Comparison of ENCODE assay signal across 1 cellular context in the genomic region with DNA sequence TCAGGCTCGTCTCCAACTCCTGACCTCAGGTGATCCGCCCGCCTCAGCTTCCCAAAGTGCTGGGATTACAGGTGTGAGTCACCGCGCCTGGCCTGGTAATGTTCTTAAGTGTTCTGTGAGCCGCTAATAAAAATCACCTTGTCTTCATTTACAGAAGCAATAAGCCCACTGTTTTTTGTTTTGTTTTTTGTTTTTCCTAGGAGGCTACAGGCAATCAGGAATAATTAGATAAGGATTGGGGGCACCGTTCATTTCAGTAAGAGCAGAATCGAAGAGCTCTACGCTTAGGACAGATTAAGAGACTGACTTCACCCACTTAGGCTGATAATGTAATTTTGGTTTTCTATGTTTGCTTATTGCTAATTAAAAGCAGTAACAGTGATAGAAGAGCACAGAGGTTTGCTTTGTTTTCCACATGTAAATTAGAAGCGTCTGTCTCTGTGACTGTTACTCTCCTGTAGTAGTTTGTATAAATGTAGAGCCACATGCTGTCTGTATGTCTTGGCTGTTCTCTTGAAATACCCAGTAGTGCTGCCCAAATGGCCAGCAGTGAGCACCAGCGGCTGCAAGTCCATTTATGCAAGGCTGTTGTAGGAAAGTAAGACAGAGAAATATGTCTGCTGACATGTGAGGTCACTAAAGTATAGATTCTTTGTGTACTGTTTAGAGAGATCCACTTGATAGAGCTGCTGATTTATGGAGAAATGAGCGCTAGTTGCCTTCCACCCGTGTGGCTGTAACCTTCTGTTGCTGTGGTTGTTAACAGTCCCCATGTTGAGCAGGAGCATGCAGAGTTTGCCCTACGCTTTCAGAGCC.
TF ChIP-seq lines count a peak whose summit lies in the region.

No MANE protein-coding gene starts in this region.

TF ChIP-seq in HEK293, 187 proteins besides CTCF, POLR2A, EP300 and RAD21 (continued from another document and continues in another):
- TF ChIP-seq, protein P1, sequence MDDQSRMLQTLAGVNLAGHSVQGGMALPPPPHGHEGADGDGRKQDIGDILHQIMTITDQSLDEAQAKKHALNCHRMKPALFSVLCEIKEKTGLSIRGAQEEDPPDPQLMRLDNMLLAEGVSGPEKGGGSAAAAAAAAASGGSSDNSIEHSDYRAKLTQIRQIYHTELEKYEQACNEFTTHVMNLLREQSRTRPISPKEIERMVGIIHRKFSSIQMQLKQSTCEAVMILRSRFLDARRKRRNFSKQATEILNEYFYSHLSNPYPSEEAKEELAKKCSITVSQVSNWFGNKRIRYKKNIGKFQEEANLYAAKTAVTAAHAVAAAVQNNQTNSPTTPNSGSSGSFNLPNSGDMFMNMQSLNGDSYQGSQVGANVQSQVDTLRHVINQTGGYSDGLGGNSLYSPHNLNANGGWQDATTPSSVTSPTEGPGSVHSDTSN (CRISPR knock-in tag; IDR thresholded peaks at IDR 0.05), result no peak
- TF ChIP-seq, protein P2, sequence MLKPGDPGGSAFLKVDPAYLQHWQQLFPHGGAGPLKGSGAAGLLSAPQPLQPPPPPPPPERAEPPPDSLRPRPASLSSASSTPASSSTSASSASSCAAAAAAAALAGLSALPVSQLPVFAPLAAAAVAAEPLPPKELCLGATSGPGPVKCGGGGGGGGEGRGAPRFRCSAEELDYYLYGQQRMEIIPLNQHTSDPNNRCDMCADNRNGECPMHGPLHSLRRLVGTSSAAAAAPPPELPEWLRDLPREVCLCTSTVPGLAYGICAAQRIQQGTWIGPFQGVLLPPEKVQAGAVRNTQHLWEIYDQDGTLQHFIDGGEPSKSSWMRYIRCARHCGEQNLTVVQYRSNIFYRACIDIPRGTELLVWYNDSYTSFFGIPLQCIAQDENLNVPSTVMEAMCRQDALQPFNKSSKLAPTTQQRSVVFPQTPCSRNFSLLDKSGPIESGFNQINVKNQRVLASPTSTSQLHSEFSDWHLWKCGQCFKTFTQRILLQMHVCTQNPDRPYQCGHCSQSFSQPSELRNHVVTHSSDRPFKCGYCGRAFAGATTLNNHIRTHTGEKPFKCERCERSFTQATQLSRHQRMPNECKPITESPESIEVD (tag by site-specific recombination; IDR thresholded peaks at IDR 0.05), result peak; percentile 81
- TF ChIP-seq ZNF621 (tag by site-specific recombination; IDR thresholded peaks at IDR 0.05) (no peak), ZFP37 (tag by site-specific recombination; IDR thresholded peaks at IDR 0.05) (no peak), ZSCAN23 (tag by site-specific recombination; IDR thresholded peaks at IDR 0.05) (0 out of 2 replicates have a peak, but pooled peaks have one; percentile 79), HOXD13 (CRISPR knock-in tag; IDR thresholded peaks at IDR 0.05; ENCODE audit: borderline replicate concordance) (no peak), ZNF354C (tag by site-specific recombination; IDR thresholded peaks at IDR 0.05; ENCODE audit: borderline replicate concordance, low read depth) (no peak), ZNF521 (tag by site-specific recombination; IDR thresholded peaks at IDR 0.05) (no peak), ZNF133 (tag by site-specific recombination; IDR thresholded peaks at IDR 0.05) (no peak), ZNF426 (tag by site-specific recombination; IDR thresholded peaks at IDR 0.05) (no peak), ZNF114 (tag by site-specific recombination; IDR thresholded peaks at IDR 0.05) (no peak), ZNF585B (tag by site-specific recombination; IDR thresholded peaks at IDR 0.05) (no peak), GFI1B (tag by site-specific recombination; IDR thresholded peaks at IDR 0.05) (peak; percentile 62; the same call in 1 of the 2 replicates), ZNF341 (tag by site-specific recombination; IDR thresholded peaks at IDR 0.05; ENCODE audit: low read depth) (peak; percentile 79), PRDM1 (tag by site-specific recombination; IDR thresholded peaks at IDR 0.05) (no peak), ZNF600 (tag by site-specific recombination; IDR thresholded peaks at IDR 0.05) (peak; percentile 64; the same call in 1 of the 2 replicates), KLF7 (tag by site-specific recombination; IDR thresholded peaks at IDR 0.05; ENCODE audit: borderline replicate concordance) (no peak), ZNF175 (tag by site-specific recombination; IDR thresholded peaks at IDR 0.05) (no peak), ZSCAN16 (tag by site-specific recombination; IDR thresholded peaks at IDR 0.05) (peak; percentile 98), ZNF510 (tag by site-specific recombination; IDR thresholded peaks at IDR 0.05; ENCODE audit: insufficient replicate concordance) (no peak), ZBTB48 (tag by site-specific recombination; IDR thresholded peaks at IDR 0.05) (no peak), ZNF404 (tag by site-specific recombination; IDR thresholded peaks at IDR 0.05) (no peak), ZNF560 (tag by site-specific recombination; IDR thresholded peaks at IDR 0.05; ENCODE audit: borderline replicate concordance) (no peak), ZNF792 (tag by site-specific recombination; IDR thresholded peaks at IDR 0.05) (no peak), ZFP3 (tag by site-specific recombination; IDR thresholded peaks at IDR 0.05; ENCODE audit: low read depth) (no peak)
- TF ChIP-seq, protein P3, sequence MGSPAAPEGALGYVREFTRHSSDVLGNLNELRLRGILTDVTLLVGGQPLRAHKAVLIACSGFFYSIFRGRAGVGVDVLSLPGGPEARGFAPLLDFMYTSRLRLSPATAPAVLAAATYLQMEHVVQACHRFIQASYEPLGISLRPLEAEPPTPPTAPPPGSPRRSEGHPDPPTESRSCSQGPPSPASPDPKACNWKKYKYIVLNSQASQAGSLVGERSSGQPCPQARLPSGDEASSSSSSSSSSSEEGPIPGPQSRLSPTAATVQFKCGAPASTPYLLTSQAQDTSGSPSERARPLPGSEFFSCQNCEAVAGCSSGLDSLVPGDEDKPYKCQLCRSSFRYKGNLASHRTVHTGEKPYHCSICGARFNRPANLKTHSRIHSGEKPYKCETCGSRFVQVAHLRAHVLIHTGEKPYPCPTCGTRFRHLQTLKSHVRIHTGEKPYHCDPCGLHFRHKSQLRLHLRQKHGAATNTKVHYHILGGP (tag by site-specific recombination; IDR thresholded peaks at IDR 0.05), result no peak
- TF ChIP-seq, protein P4, sequence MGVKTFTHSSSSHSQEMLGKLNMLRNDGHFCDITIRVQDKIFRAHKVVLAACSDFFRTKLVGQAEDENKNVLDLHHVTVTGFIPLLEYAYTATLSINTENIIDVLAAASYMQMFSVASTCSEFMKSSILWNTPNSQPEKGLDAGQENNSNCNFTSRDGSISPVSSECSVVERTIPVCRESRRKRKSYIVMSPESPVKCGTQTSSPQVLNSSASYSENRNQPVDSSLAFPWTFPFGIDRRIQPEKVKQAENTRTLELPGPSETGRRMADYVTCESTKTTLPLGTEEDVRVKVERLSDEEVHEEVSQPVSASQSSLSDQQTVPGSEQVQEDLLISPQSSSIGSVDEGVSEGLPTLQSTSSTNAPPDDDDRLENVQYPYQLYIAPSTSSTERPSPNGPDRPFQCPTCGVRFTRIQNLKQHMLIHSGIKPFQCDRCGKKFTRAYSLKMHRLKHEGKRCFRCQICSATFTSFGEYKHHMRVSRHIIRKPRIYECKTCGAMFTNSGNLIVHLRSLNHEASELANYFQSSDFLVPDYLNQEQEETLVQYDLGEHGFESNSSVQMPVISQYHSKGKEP (tag by site-specific recombination; IDR thresholded peaks at IDR 0.05), result 0 out of 2 replicates have a peak, but pooled peaks have one; percentile 6
- TF ChIP-seq, protein P5, sequence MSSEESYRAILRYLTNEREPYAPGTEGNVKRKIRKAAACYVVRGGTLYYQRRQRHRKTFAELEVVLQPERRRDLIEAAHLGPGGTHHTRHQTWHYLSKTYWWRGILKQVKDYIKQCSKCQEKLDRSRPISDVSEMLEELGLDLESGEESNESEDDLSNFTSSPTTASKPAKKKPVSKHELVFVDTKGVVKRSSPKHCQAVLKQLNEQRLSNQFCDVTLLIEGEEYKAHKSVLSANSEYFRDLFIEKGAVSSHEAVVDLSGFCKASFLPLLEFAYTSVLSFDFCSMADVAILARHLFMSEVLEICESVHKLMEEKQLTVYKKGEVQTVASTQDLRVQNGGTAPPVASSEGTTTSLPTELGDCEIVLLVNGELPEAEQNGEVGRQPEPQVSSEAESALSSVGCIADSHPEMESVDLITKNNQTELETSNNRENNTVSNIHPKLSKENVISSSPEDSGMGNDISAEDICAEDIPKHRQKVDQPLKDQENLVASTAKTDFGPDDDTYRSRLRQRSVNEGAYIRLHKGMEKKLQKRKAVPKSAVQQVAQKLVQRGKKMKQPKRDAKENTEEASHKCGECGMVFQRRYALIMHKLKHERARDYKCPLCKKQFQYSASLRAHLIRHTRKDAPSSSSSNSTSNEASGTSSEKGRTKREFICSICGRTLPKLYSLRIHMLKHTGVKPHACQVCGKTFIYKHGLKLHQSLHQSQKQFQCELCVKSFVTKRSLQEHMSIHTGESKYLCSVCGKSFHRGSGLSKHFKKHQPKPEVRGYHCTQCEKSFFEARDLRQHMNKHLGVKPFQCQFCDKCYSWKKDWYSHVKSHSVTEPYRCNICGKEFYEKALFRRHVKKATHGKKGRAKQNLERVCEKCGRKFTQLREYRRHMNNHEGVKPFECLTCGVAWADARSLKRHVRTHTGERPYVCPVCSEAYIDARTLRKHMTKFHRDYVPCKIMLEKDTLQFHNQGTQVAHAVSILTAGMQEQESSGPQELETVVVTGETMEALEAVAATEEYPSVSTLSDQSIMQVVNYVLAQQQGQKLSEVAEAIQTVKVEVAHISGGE (tag by site-specific recombination; conservative IDR thresholded peaks at IDR 0.05; ENCODE audit: low read depth), result no peak
- TF ChIP-seq, protein P6, sequence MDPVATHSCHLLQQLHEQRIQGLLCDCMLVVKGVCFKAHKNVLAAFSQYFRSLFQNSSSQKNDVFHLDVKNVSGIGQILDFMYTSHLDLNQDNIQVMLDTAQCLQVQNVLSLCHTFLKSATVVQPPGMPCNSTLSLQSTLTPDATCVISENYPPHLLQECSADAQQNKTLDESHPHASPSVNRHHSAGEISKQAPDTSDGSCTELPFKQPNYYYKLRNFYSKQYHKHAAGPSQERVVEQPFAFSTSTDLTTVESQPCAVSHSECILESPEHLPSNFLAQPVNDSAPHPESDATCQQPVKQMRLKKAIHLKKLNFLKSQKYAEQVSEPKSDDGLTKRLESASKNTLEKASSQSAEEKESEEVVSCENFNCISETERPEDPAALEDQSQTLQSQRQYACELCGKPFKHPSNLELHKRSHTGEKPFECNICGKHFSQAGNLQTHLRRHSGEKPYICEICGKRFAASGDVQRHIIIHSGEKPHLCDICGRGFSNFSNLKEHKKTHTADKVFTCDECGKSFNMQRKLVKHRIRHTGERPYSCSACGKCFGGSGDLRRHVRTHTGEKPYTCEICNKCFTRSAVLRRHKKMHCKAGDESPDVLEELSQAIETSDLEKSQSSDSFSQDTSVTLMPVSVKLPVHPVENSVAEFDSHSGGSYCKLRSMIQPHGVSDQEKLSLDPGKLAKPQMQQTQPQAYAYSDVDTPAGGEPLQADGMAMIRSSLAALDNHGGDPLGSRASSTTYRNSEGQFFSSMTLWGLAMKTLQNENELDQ (tag by site-specific recombination; IDR thresholded peaks at IDR 0.05; ENCODE audit: low read depth), result no peak
- TF ChIP-seq, protein P7, sequence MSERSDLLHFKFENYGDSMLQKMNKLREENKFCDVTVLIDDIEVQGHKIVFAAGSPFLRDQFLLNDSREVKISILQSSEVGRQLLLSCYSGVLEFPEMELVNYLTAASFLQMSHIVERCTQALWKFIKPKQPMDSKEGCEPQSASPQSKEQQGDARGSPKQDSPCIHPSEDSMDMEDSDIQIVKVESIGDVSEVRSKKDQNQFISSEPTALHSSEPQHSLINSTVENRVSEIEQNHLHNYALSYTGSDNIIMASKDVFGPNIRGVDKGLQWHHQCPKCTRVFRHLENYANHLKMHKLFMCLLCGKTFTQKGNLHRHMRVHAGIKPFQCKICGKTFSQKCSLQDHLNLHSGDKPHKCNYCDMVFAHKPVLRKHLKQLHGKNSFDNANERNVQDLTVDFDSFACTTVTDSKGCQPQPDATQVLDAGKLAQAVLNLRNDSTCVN (tag by site-specific recombination; optimal IDR thresholded peaks at IDR 0.05), result no peak
- TF ChIP-seq, protein P8, sequence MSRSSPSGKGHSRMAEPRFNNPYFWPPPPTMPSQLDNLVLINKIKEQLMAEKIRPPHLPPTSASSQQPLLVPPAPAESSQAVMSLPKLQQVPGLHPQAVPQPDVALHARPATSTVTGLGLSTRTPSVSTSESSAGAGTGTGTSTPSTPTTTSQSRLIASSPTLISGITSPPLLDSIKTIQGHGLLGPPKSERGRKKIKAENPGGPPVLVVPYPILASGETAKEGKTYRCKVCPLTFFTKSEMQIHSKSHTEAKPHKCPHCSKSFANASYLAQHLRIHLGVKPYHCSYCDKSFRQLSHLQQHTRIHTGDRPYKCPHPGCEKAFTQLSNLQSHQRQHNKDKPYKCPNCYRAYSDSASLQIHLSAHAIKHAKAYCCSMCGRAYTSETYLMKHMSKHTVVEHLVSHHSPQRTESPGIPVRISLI (tag by site-specific recombination; IDR thresholded peaks at IDR 0.05), result no peak
- TF ChIP-seq, protein P9, sequence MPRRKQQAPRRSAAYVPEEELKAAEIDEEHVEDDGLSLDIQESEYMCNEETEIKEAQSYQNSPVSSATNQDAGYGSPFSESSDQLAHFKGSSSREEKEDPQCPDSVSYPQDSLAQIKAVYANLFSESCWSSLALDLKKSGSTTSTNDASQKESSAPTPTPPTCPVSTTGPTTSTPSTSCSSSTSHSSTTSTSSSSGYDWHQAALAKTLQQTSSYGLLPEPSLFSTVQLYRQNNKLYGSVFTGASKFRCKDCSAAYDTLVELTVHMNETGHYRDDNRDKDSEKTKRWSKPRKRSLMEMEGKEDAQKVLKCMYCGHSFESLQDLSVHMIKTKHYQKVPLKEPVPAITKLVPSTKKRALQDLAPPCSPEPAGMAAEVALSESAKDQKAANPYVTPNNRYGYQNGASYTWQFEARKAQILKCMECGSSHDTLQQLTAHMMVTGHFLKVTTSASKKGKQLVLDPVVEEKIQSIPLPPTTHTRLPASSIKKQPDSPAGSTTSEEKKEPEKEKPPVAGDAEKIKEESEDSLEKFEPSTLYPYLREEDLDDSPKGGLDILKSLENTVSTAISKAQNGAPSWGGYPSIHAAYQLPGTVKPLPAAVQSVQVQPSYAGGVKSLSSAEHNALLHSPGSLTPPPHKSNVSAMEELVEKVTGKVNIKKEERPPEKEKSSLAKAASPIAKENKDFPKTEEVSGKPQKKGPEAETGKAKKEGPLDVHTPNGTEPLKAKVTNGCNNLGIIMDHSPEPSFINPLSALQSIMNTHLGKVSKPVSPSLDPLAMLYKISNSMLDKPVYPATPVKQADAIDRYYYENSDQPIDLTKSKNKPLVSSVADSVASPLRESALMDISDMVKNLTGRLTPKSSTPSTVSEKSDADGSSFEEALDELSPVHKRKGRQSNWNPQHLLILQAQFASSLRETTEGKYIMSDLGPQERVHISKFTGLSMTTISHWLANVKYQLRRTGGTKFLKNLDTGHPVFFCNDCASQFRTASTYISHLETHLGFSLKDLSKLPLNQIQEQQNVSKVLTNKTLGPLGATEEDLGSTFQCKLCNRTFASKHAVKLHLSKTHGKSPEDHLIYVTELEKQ (tag by site-specific recombination; IDR thresholded peaks at IDR 0.05; ENCODE audit: borderline replicate concordance), result peak; percentile 71
- TF ChIP-seq, protein P10, sequence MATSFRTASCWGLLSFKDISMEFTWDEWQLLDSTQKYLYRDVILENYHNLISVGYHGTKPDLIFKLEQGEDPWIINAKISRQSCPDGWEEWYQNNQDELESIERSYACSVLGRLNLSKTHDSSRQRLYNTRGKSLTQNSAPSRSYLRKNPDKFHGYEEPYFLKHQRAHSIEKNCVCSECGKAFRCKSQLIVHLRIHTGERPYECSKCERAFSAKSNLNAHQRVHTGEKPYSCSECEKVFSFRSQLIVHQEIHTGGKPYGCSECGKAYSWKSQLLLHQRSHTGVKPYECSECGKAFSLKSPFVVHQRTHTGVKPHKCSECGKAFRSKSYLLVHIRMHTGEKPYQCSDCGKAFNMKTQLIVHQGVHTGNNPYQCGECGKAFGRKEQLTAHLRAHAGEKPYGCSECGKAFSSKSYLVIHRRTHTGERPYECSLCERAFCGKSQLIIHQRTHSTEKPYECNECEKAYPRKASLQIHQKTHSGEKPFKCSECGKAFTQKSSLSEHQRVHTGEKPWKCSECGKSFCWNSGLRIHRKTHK (tag by site-specific recombination; IDR thresholded peaks at IDR 0.05), result no peak
